In the genomic region with DNA sequence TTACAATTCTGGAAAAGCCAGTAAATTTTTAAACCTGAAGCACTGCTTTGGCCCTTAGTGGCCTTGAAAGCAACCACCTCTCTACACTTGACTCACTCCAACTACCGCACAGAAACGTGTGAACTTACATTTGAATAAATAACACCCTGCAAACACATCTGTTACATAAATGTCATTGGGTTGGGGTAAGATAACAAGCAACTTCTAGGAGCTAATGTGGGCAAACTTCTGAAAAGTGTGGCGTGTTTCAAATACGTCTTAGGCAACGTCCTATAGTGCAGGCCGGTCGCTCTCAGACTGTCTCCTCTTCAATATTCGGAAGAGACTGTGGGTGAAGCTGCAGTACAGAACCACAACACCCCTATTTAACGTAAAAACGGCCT, we compare ENCODE assay signal across 9 cellular contexts. TPM values are rescaled to one million over a fixed set of nuclear protein-coding genes. Genes with fewer than 3 reads are reported as not detected.
DNase-seq lines count a peak whose midpoint lies in the region; ATAC-seq, FAIRE-seq and TF ChIP-seq lines count a peak whose summit lies in the region.
"Had no signal": no experiment of that assay in that cellular context is flagged by ENCODE, and none has a peak within 500 bp of the region (broad histone marks: within the 10 kb centered on the region; RNA-seq: fewer than 3 reads in every experiment).

No MANE protein-coding gene starts in this region.

- in situ Hi-C loops in HepG2 (cut with HindIII; ENCODE audit: extremely low pct_ligation_motif_present, low pct_unique_long_range_greater_than_20kb) = no loop called here

- H3K4me3 ChIP-seq in LNCaP clone FGC (ENCODE audit: low read depth, low read length) (peak overlapping the region; percentile 97), bronchial epithelial cell (ENCODE audit: low read depth, low read length) (peak overlapping the region; percentile 57), HepG2 (replicated peaks in 1 of 3; ENCODE audit: insufficient read depth in 1 of 3, low read depth in 2 of 3, low read length in 3 of 3) (peak overlapping the region; percentile 67 to 92 (median 71)), testis (peak overlapping the region; percentile 65 to 81)

- no peaks in the 10 kb centered on the region for H3K27me3 ChIP-seq in bronchial epithelial cell (ENCODE audit: control insufficient read depth, insufficient read depth, low read length)
- no peaks in the 10 kb centered on the region; a peak in 1 of 5 replicates for H3K27me3 ChIP-seq in HepG2 (ENCODE audit: control insufficient read depth in 1 of 2, insufficient read depth in 2 of 2, low read length in 2 of 2)
- no peaks in the 10 kb centered on the region for H3K27me3 ChIP-seq in testis

- peak overlapping the region; percentile 84 for H3K4me2 ChIP-seq in HepG2 (ENCODE audit: low read depth, low read length)

- peak overlapping the region; percentile 86 for H3K9ac ChIP-seq in HepG2 (ENCODE audit: insufficient read depth, low read depth, low read length)

- FAIRE-seq in bronchial epithelial cell (lab: Jason Lieb, UNC) = no peak
- peak; percentile 39 for FAIRE-seq in HepG2 (lab: Jason Lieb, UNC)
- FAIRE-seq: frontal cortex had no signal

- 0% methylated on average over 6 of the region's 10 CpGs for WGBS in HepG2 (ENCODE audit: low lambda C conversion rate)
- 0% methylated on average over 10 of the region's 10 CpGs for WGBS in testis, 2 donors

- POLR2A ChIA-PET in HepG2 (lab: Yijun Ruan, JAX) = no interaction called here

- peaks cover 31% of the 10 kb centered on the region for H3K79me2 ChIP-seq in HepG2 (ENCODE audit: insufficient read depth, low read length)

- no peak for TF ChIP-seq RAD21 in HepG2 (CRISPR knock-in tag; IDR thresholded peaks at IDR 0.05)

- peak; percentile 20 for ATAC-seq in GM21825 (IDR thresholded peaks at IDR 0.05; ENCODE audit: unreplicated experiment)
- ATAC-seq in HepG2 = peak; percentile 68

- H3K36me3 ChIP-seq in bronchial epithelial cell (ENCODE audit: control insufficient read depth, insufficient read depth, low read length) (peaks cover 5% of the 10 kb centered on the region), HepG2 (replicated peaks in 1 of 2; ENCODE audit: control insufficient read depth in 1 of 2, insufficient read depth in 2 of 2, low read length in 2 of 2) (peaks cover 0 to 15% of the 10 kb centered on the region in 2 experiments; a peak in 2 of 5 replicates), testis (ENCODE audit: low read depth, missing control alignments) (no peaks in the 10 kb centered on the region)

- no peaks in the 10 kb centered on the region for H3K9me3 ChIP-seq in HepG2 (ENCODE audit: low read length)
- no peaks in the 10 kb centered on the region for H3K9me3 ChIP-seq in testis

- H3K27ac ChIP-seq in HepG2 (ENCODE audit: extremely low read length, insufficient read depth, low read length) (peak overlapping the region; percentile 76), testis (peak overlapping the region in 1 of 2 donors; percentile 90)

- BruUV-seq in HepG2 (replicated peaks; lab: Mats Ljungman, UMichigan) = TSS peak; percentile 84

- peak overlapping the region; percentile 86 for H2AFZ ChIP-seq in HepG2 (ENCODE audit: low read length)

- intact Hi-C loops in HepG2 (cut with micrococcal nuclease; ENCODE audit: unreplicated experiment) (no loop called here), testis (cut with DNase I; ENCODE audit: low total_unique reads) (no loop called here)

- no peaks in the 10 kb centered on the region for H4K20me1 ChIP-seq in HepG2 (ENCODE audit: insufficient read depth, low read length)

- TF ChIP-seq POLR2A in HepG2 (IDR thresholded peaks at IDR 0.05; ENCODE audit: insufficient read depth in 1 of 2, low read depth in 2 of 2, low read length in 2 of 2) (no peak), testis (IDR thresholded peaks at IDR 0.05) (no peak)

- TF ChIP-seq CTCF in LNCaP clone FGC (IDR thresholded peaks at IDR 0.05; ENCODE audit: control insufficient read depth, extremely low read depth, insufficient read depth) (no peak), bronchial epithelial cell (IDR thresholded peaks at IDR 0.05; ENCODE audit: insufficient read depth, low read length, severe bottlenecking) (no peak), HepG2 (CRISPR knock-in tag; IDR thresholded peaks at IDR 0.05) (no peak), testis (IDR thresholded peaks at IDR 0.05) (no peak)

- CTCF ChIA-PET in HepG2 (lab: Yijun Ruan, JAX; ENCODE audit: low intra/inter-chr PET ratio, low total read pairs) = no interaction called here

- TF ChIP-seq EP300 in HepG2 (IDR thresholded peaks at IDR 0.05; ENCODE audit: low read depth in 2 of 2, low read length in 2 of 2) (no peak), HepG2 (CRISPR knock-in tag; IDR thresholded peaks at IDR 0.05; ENCODE audit: borderline replicate concordance) (no peak)

- DNase-seq in NCI-H2227 treated with DMSO at 0.1 percent for 48 hours (lab: John Stamatoyannopoulos, UW) = peak; percentile 5
- DNase-seq in NCI-H2227 (lab: John Stamatoyannopoulos, UW; ENCODE audit: unreplicated experiment) = no peak
- DNase-seq in LNCaP clone FGC (ENCODE audit: low read depth) = no peak
- peak; percentile 30 for DNase-seq in bronchial epithelial cell (ENCODE audit: low read depth)
- peak; percentile 13 for DNase-seq in HepG2 (ENCODE audit: low spot score)
- DNase-seq in testis = peak; percentile 21
- no peak for DNase-seq in NOMO-1 treated with dmso at 0.1 percent for 144 hours (lab: John Stamatoyannopoulos, UW; ENCODE audit: unreplicated experiment)

- peaks cover 29% of the 10 kb centered on the region for H3K4me1 ChIP-seq in HepG2 (ENCODE audit: insufficient read depth, low read length)
- H3K4me1 ChIP-seq in testis = peaks cover 14% of the 10 kb centered on the region

TF ChIP-seq in HepG2, 621 proteins besides CTCF, POLR2A, EP300 and RAD21 (continues in another document):
- no peak for TF ChIP-seq EEA1 (CRISPR knock-in tag; IDR thresholded peaks at IDR 0.05; ENCODE audit: borderline replicate concordance)
- TF ChIP-seq, protein P1, sequence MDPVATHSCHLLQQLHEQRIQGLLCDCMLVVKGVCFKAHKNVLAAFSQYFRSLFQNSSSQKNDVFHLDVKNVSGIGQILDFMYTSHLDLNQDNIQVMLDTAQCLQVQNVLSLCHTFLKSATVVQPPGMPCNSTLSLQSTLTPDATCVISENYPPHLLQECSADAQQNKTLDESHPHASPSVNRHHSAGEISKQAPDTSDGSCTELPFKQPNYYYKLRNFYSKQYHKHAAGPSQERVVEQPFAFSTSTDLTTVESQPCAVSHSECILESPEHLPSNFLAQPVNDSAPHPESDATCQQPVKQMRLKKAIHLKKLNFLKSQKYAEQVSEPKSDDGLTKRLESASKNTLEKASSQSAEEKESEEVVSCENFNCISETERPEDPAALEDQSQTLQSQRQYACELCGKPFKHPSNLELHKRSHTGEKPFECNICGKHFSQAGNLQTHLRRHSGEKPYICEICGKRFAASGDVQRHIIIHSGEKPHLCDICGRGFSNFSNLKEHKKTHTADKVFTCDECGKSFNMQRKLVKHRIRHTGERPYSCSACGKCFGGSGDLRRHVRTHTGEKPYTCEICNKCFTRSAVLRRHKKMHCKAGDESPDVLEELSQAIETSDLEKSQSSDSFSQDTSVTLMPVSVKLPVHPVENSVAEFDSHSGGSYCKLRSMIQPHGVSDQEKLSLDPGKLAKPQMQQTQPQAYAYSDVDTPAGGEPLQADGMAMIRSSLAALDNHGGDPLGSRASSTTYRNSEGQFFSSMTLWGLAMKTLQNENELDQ (CRISPR knock-in tag; IDR thresholded peaks at IDR 0.05; ENCODE audit: borderline replicate concordance) = no peak
- no peak for TF ChIP-seq ZC3H4 (CRISPR knock-in tag; IDR thresholded peaks at IDR 0.05; ENCODE audit: borderline replicate concordance)
- 0 out of 2 replicates have a peak, but pooled peaks have one; percentile 12 for TF ChIP-seq CENPBD1 (CRISPR knock-in tag; IDR thresholded peaks at IDR 0.05; ENCODE audit: borderline replicate concordance, low read depth)

RNA-seq across cellular contexts. Expression of gene ORC5, which starts 0.5 kb away (rescaled TPM):
- 19.1 and 25.0 TPM in 2 replicates for total RNA-seq in bronchial epithelial cell
- 18.6 and 18.8 TPM in 2 replicates for total RNA-seq in HepG2 (2016; rRNA removed; fragmentation: Illumina TruSeq; extraction: Trizol)
- 7.2 and 8.0 TPM in 2 replicates for total RNA-seq in HepG2 (2016; cell fraction: cytosol; rRNA removed; fragmentation: Illumina TruSeq; extraction: Trizol; ENCODE audit: low read depth)
- total RNA-seq in HepG2 (2016; cell fraction: insoluble cytoplasmic fraction; rRNA removed; fragmentation: Illumina TruSeq; extraction: Trizol) = 18.7 and 19.4 TPM in 2 replicates
- total RNA-seq in HepG2 (2016; cell fraction: membrane; rRNA removed; fragmentation: Illumina TruSeq; extraction: Trizol) = 6.4 and 7.0 TPM in 2 replicates
- total RNA-seq in HepG2 (2016; cell fraction: nucleus; rRNA removed; fragmentation: Illumina TruSeq; extraction: Trizol) = 28.4 and 33.0 TPM in 2 replicates
- 3.1 and 4.8 TPM in 2 replicates for polyA plus RNA-seq in HepG2 (2011; rRNA removed)
- polyA plus RNA-seq in HepG2 (2011; cell fraction: cytosol; rRNA removed) = 2.1 and 3.1 TPM in 2 replicates
- polyA plus RNA-seq in HepG2 (2011; cell fraction: nucleus; rRNA removed) = 3.6 and 5.6 TPM in 2 replicates
- 10.9 and 11.1 TPM in 2 replicates for polyA plus RNA-seq in HepG2 (2012)
- 2.5 and 2.9 TPM in 2 replicates for polyA plus RNA-seq in HepG2 (2016; cell fraction: cytosol; fragmentation: Illumina TruSeq; extraction: Trizol; ENCODE audit: low read depth)
- polyA plus RNA-seq in HepG2 (2016; cell fraction: insoluble cytoplasmic fraction; fragmentation: Illumina TruSeq; extraction: Trizol; ENCODE audit: low read depth) = 17.4 and 19.1 TPM in 2 replicates
- polyA plus RNA-seq in HepG2 (2016; cell fraction: membrane; fragmentation: Illumina TruSeq; extraction: Trizol; ENCODE audit: low read depth) = 3.0 and 3.4 TPM in 2 replicates
- polyA plus RNA-seq in HepG2 (2016; cell fraction: nucleus; fragmentation: Illumina TruSeq; extraction: Trizol; ENCODE audit: insufficient read depth, low read depth) = 20.0 and 22.1 TPM in 2 replicates
- polyA minus RNA-seq in HepG2 (2011; rRNA and poly(A)+ RNA removed; ENCODE audit: low replicate concordance) = 16.6 and 48.2 TPM in 2 replicates
- polyA minus RNA-seq in HepG2 (2011; cell fraction: cytosol; rRNA and poly(A)+ RNA removed) = 4.1 and 4.8 TPM in 2 replicates
- 26.6 and 34.5 TPM in 2 replicates for polyA minus RNA-seq in HepG2 (2011; cell fraction: nucleus; rRNA and poly(A)+ RNA removed)
- 100 to 1,000 TPM in 1 of 2 donors, 10 to 100 TPM in 1; 36.9 to 107 TPM for total RNA-seq in testis
- 36.5 TPM for polyA plus RNA-seq in testis (ENCODE audit: insufficient read depth, low read depth, low replicate concordance)

Comparison
In these comparisons a context has a peak if more than half of its experiments do, and no peak if none do; other contexts are left out.
1. DNase-seq: peak in NCI-H2227 treated with DMSO at 0.1 percent for 48 hours (single experiment), bronchial epithelial cell (single experiment), HepG2 (single experiment) and testis (single experiment); none in NCI-H2227 (single experiment), LNCaP clone FGC (single experiment) and NOMO-1 treated with dmso at 0.1 percent for 144 hours (single experiment).
2. Peak in every context shown above with its lines, with median percentiles within 50 percentile points of each other: H3K4me3 ChIP-seq.